In the genomic region with DNA sequence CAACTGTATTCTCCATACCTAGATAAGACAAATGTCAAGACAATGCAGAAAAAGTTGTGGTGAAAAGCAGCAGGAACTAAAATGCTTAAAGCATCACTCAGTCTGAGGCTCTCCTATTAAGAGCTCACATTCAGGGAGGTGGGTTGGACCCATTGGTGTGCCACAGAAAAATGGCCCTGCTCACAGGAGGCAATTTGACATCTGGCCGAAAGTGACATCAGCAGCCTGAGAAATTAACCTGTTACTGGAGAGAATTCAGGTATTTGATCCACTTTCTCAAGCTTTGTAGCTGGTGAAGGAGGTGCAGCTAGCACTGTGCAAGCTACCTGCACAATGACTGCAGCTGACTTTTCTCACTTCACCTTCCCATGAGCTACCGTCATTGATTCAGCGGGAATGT, we compare ENCODE assay signal across 18 cellular contexts.
"Had no signal": no experiment of that assay in that cellular context is flagged by ENCODE, and none has a peak within 500 bp of the region (broad histone marks: within the 10 kb centered on the region; RNA-seq: fewer than 3 reads in every experiment).

No MANE protein-coding gene starts in this region.

- H3K27me3 ChIP-seq: brain microvascular endothelial cell, spleen, suprapubic skin, upper lobe of right lung had no signal

- ATAC-seq: activated naive CD4-positive, alpha-beta T cell treated with anti-CD3 and anti-CD28 coated beads, Interleukin-2, amount 50 U/mL, for 72 hours; activated T-cell treated with anti-CD3 and anti-CD28 coated beads, Interleukin-2, amount 50 U/mL, for 4 hours; naive thymus-derived CD8-positive, alpha-beta T cell; sciatic nerve; upper lobe of right lung had no signal

- H3K4me3 Mint-ChIP-seq: activated CD4-positive, alpha-beta memory T cell treated with anti-CD3 and anti-CD28 coated beads for 36 hours; activated T-cell treated with anti-CD3 and anti-CD28 coated beads, Interleukin-2, amount 50 U/mL, for 4 hours; endodermal cell; naive thymus-derived CD8-positive, alpha-beta T cell had no signal

- H3K9me3 ChIP-seq: spleen, suprapubic skin, upper lobe of right lung had no signal

- H3K27ac Mint-ChIP-seq: activated CD4-positive, alpha-beta memory T cell treated with anti-CD3 and anti-CD28 coated beads for 36 hours; activated naive CD4-positive, alpha-beta T cell treated with anti-CD3 and anti-CD28 coated beads, Interleukin-2, amount 50 U/mL, for 72 hours; endodermal cell; progenitor cell of endocrine pancreas had no signal

- H3K4me3 ChIP-seq: spleen, suprapubic skin, upper lobe of right lung had no signal

- DNase-seq: activated CD4-positive, alpha-beta memory T cell treated with anti-CD3 and anti-CD28 coated beads for 36 hours; activated effector memory CD4-positive, alpha-beta T cell treated with anti-CD3 and anti-CD28 coated beads, Interleukin-2, amount 50 U/mL, for 16 hours; activated T-cell treated with anti-CD3 and anti-CD28 coated beads, Interleukin-2, amount 50 U/mL, for 4 hours; brain microvascular endothelial cell; dermis blood vessel endothelial cell; hypothalamus; naive thymus-derived CD8-positive, alpha-beta T cell; occipital lobe; spleen; stimulated activated CD4-positive, alpha-beta T cell treated with anti-CD3 and anti-CD28 coated beads, Interleukin-1b, Interleukin-23, amount 100 ng/mL, for 48 hours; stimulated activated naive CD4-positive, alpha-beta T cell treated with Interleukin-2 at 50 U/mL for 16 hours; T1000; upper lobe of right lung had no signal

- H3K27ac ChIP-seq: brain microvascular endothelial cell, suprapubic skin, upper lobe of right lung had no signal

- H3K9me3 Mint-ChIP-seq: activated CD4-positive, alpha-beta memory T cell treated with anti-CD3 and anti-CD28 coated beads for 36 hours; activated naive CD4-positive, alpha-beta T cell treated with anti-CD3 and anti-CD28 coated beads, Interleukin-2, amount 50 U/mL, for 72 hours; activated T-cell treated with anti-CD3 and anti-CD28 coated beads, Interleukin-2, amount 50 U/mL, for 4 hours; endodermal cell; naive thymus-derived CD8-positive, alpha-beta T cell had no signal

- H3K36me3 ChIP-seq: suprapubic skin, upper lobe of right lung had no signal

- H3K27me3 Mint-ChIP-seq: activated CD4-positive, alpha-beta memory T cell treated with anti-CD3 and anti-CD28 coated beads for 36 hours; naive thymus-derived CD8-positive, alpha-beta T cell; progenitor cell of endocrine pancreas had no signal

- H3K36me3 Mint-ChIP-seq: activated CD4-positive, alpha-beta memory T cell treated with anti-CD3 and anti-CD28 coated beads for 36 hours; activated naive CD4-positive, alpha-beta T cell treated with anti-CD3 and anti-CD28 coated beads, Interleukin-2, amount 50 U/mL, for 72 hours had no signal
